ENCODE assay signal across 8 cellular contexts in genomic region chr17:55735784-55736405, GRCh38. TPM values are rescaled to one million over a fixed set of nuclear protein-coding genes. Genes with fewer than 3 reads are reported as not detected.
DNase-seq lines count a peak whose midpoint lies in the region; ATAC-seq and TF ChIP-seq lines count a peak whose summit lies in the region.

No MANE protein-coding gene starts in this region.

- in situ Hi-C loops in G401 (cut with HindIII; ENCODE audit: low sequenced_read_pairs): no loop called here

- H3K27ac ChIP-seq in DND-41 (ENCODE audit: low read length) (no peak overlapping the region), SU-DHL-6 (ENCODE audit: low read depth, low read length) (no peak overlapping the region), endodermal cell (ENCODE audit: low read depth, low read length) (no peak overlapping the region)

- no peaks in the 10 kb centered on the region for H3K9me3 ChIP-seq in DND-41 (ENCODE audit: insufficient read depth, low read length, severe bottlenecking)
- H3K9me3 ChIP-seq in SU-DHL-6 (ENCODE audit: insufficient read depth, low read length): no peaks in the 10 kb centered on the region
- no peaks in the 10 kb centered on the region for H3K9me3 ChIP-seq in endodermal cell (ENCODE audit: control insufficient read depth, low read length)

- H3K36me3 ChIP-seq in DND-41 (ENCODE audit: insufficient read depth, low read length) (no peaks in the 10 kb centered on the region), SU-DHL-6 (ENCODE audit: low read length) (no peaks in the 10 kb centered on the region), endodermal cell (ENCODE audit: control insufficient read depth, insufficient read depth, low read length) (no peaks in the 10 kb centered on the region)

- H3K79me2 ChIP-seq in DND-41 (ENCODE audit: insufficient read depth, low read length) (no peaks in the 10 kb centered on the region), SU-DHL-6 (ENCODE audit: insufficient read depth, low read length) (no peaks in the 10 kb centered on the region)

- H4K20me1 ChIP-seq in DND-41 (ENCODE audit: insufficient read depth, low read length) (no peaks in the 10 kb centered on the region), SU-DHL-6 (ENCODE audit: low read depth, low read length) (no peaks in the 10 kb centered on the region)

- H3F3A ChIP-seq in SU-DHL-6 (ENCODE audit: insufficient read depth): no peaks in the 10 kb centered on the region

- peak; percentile 77 for TF ChIP-seq CTCF in DND-41 (IDR thresholded peaks at IDR 0.05; ENCODE audit: borderline replicate concordance, extremely low read depth, low read length, poor library complexity, severe bottlenecking)
- TF ChIP-seq CTCF in SU-DHL-6 (IDR thresholded peaks at IDR 0.05; ENCODE audit: insufficient read depth, low read length, poor library complexity, severe bottlenecking): peak; percentile 73
- peak; percentile 86 for TF ChIP-seq CTCF in endodermal cell (conservative IDR thresholded peaks at IDR 0.05)
- peak; percentile 80 for TF ChIP-seq CTCF in osteocyte (IDR thresholded peaks at IDR 0.05)

- peak; percentile 66; the same call in 2 of the 3 replicates for ATAC-seq in DND-41 (ENCODE audit: insufficient read depth, low read depth)
- no peak for ATAC-seq in HG03097 (IDR thresholded peaks at IDR 0.05; ENCODE audit: low FRiP score, unreplicated experiment)

- H3K27ac Mint-ChIP-seq in endodermal cell (no peak overlapping the region), osteocyte (ENCODE audit: unreplicated experiment) (no peak overlapping the region)

- H3K36me3 Mint-ChIP-seq in endodermal cell (ENCODE audit: low read depth): no peaks in the 10 kb centered on the region
- no peaks in the 10 kb centered on the region for H3K36me3 Mint-ChIP-seq in osteocyte (ENCODE audit: unreplicated experiment)

- 25 to 100% methylated on average over 1 to 4 of the region's 5 CpGs for WGBS in endodermal cell (ENCODE audit: insufficient coverage in 1 of 2, insufficient read length in 1 of 2), 2 experiments

- no peak overlapping the region for H3K4me2 ChIP-seq in DND-41 (ENCODE audit: insufficient read depth, low read length)
- H3K4me2 ChIP-seq in SU-DHL-6 (ENCODE audit: low read depth, low read length, poor library complexity, severe bottlenecking): no peak overlapping the region

- H3K4me1 ChIP-seq in DND-41 (ENCODE audit: insufficient read depth, low read length) (no peaks in the 10 kb centered on the region), endodermal cell (ENCODE audit: control insufficient read depth, insufficient read depth, low read length) (peaks cover 12% of the 10 kb centered on the region)

- H3K9ac ChIP-seq in DND-41 (ENCODE audit: low read depth, low read length) (no peak overlapping the region), SU-DHL-6 (ENCODE audit: low read length) (no peak overlapping the region), endodermal cell (ENCODE audit: extremely low read depth, low read length, poor library complexity, severe bottlenecking) (no peak overlapping the region)

- no peaks in the 10 kb centered on the region for H3K27me3 ChIP-seq in DND-41 (ENCODE audit: insufficient read depth, low read length, poor library complexity)
- H3K27me3 ChIP-seq in SU-DHL-6 (ENCODE audit: low read length): no peaks in the 10 kb centered on the region
- no peaks in the 10 kb centered on the region for H3K27me3 ChIP-seq in endodermal cell (ENCODE audit: control insufficient read depth, insufficient read depth, low read length, poor library complexity, severe bottlenecking)

- H3K4me3 Mint-ChIP-seq in endodermal cell: no peak overlapping the region
- no peak overlapping the region for H3K4me3 Mint-ChIP-seq in osteocyte (ENCODE audit: unreplicated experiment)

- H3K4me1 Mint-ChIP-seq in endodermal cell: peaks cover 24% of the 10 kb centered on the region
- H3K4me1 Mint-ChIP-seq in osteocyte (ENCODE audit: unreplicated experiment): peaks cover 32% of the 10 kb centered on the region

- H3K4me3 ChIP-seq in DND-41 (ENCODE audit: low read depth in 1 of 2, low read length in 2 of 2): no peak overlapping the region
- H3K4me3 ChIP-seq in SU-DHL-6 (ENCODE audit: insufficient read depth, low read length, poor library complexity, severe bottlenecking): no peak overlapping the region
- H3K4me3 ChIP-seq in endodermal cell (ENCODE audit: low read length): no peak overlapping the region

- no peaks in the 10 kb centered on the region for H3K9me3 Mint-ChIP-seq in endodermal cell
- no peaks in the 10 kb centered on the region for H3K9me3 Mint-ChIP-seq in osteocyte (ENCODE audit: unreplicated experiment)

- no peaks in the 10 kb centered on the region for H3K9me2 ChIP-seq in SU-DHL-6 (replicated peaks; ENCODE audit: insufficient read depth, low read length)

- DNase-seq in DND-41 (peak; percentile 46), HT-29 (ENCODE audit: low spot score) (peak; percentile 62), endodermal cell (no peak), osteocyte (ENCODE audit: extremely low spot score, unreplicated experiment) (no peak), NCI-H345 treated with DMSO at 0.1 percent for 48 hours (lab: John Stamatoyannopoulos, UW; ENCODE audit: unreplicated experiment) (no peak), G401 (ENCODE audit: low spot score) (no peak)

- H3K27me3 Mint-ChIP-seq in endodermal cell (ENCODE audit: insufficient read depth) (no peaks in the 10 kb centered on the region), osteocyte (ENCODE audit: unreplicated experiment) (peaks cover 12% of the 10 kb centered on the region)

- no peak overlapping the region for H2AFZ ChIP-seq in DND-41 (ENCODE audit: low read depth, low read length)
- no peak overlapping the region for H2AFZ ChIP-seq in SU-DHL-6 (ENCODE audit: low read depth, low read length, severe bottlenecking)

RNA-seq across cellular contexts. Expression of gene TMEM100, which starts 13.2 kb away (rescaled TPM):
- not detected in 2 replicates for total RNA-seq in HT-29 (2014; rRNA removed; shearing (Covaris generic))
- 1 to 10 TPM in 1 of 2 donors, under 1 TPM in 1; 0.71 to 4.3 TPM for total RNA-seq in endodermal cell
- 7.9 TPM for polyA plus RNA-seq in endodermal cell (2013, experiment 1 of 2)
- 9.2 TPM for polyA plus RNA-seq in endodermal cell (2013, experiment 2 of 2)
- 3.3 and 3.4 TPM in 2 replicates for total RNA-seq in osteocyte
- total RNA-seq in G401 (2014; rRNA removed; shearing (Covaris generic)): 0.49 TPM in 1 of 2 replicates, not detected in the other

RNA-seq across cellular contexts. Expression of gene PCTP, which starts 15.0 kb away (rescaled TPM):
- 11.2 and 13.5 TPM in 2 replicates for total RNA-seq in HT-29 (2014; rRNA removed; shearing (Covaris generic))
- 10 to 100 TPM; 29.0 to 47.2 TPM for total RNA-seq in endodermal cell
- 25.4 TPM for polyA plus RNA-seq in endodermal cell (2013, experiment 1 of 2)
- polyA plus RNA-seq in endodermal cell (2013, experiment 2 of 2): 27.3 TPM
- total RNA-seq in osteocyte: 7.7 and 8.4 TPM in 2 replicates
- total RNA-seq in G401 (2014; rRNA removed; shearing (Covaris generic)): 18.1 TPM in 2 replicates

Comparison
In these comparisons a context has a peak if more than half of its experiments do, and no peak if none do; other contexts are left out.
1. DNase-seq: peak in DND-41 (single experiment) and HT-29 (single experiment); none in endodermal cell (single experiment), osteocyte (single experiment), NCI-H345 treated with DMSO at 0.1 percent for 48 hours (single experiment) and G401 (single experiment).
2. Peak in every context shown above with its lines, with median percentiles within 50 percentile points of each other: CTCF ChIP-seq.